In genomic region chr16:16408430-16408829, GRCh38 we compare ENCODE assay signal across 1 cellular context. TPM values are rescaled to one million over a fixed set of nuclear protein-coding genes. Genes with fewer than 3 reads are reported as not detected.
"Had no signal": no experiment of that assay in that cellular context is flagged by ENCODE, and none has a peak within 500 bp of the region (broad histone marks: within the 10 kb centered on the region; RNA-seq: fewer than 3 reads in every experiment).

No MANE protein-coding gene starts in this region.

RNA-seq across cellular contexts. Expression of gene NPIPA7, which starts 29.5 kb away (rescaled TPM):
- polyA plus RNA-seq: IgD-negative memory B cell had no signal
